11 cellular contexts compared by ENCODE assay signal in genomic region chr18:48937869-48938750, GRCh38. TPM values are rescaled to one million over a fixed set of nuclear protein-coding genes. Genes with fewer than 3 reads are reported as not detected.
DNase-seq lines count a peak whose midpoint lies in the region; ATAC-seq and TF ChIP-seq lines count a peak whose summit lies in the region.
"Had no signal": no experiment of that assay in that cellular context is flagged by ENCODE, and none has a peak within 500 bp of the region (broad histone marks: within the 10 kb centered on the region; RNA-seq: fewer than 3 reads in every experiment).

No MANE protein-coding gene starts in this region.

- H3K27me3 Mint-ChIP-seq in activated CD4-positive, alpha-beta memory T cell treated with anti-CD3 and anti-CD28 coated beads for 36 hours = no peaks in the 10 kb centered on the region
- H3K27me3 Mint-ChIP-seq in activated CD4-positive, alpha-beta memory T cell treated with anti-CD3 and anti-CD28 coated beads, Interleukin-2, amount 10 ng/mL, durations not matched to agents 7 days and 5 days = no peaks in the 10 kb centered on the region

- peak overlapping the region; percentile 97 to 99 for H3K27ac ChIP-seq in ascending aorta
- H3K27ac ChIP-seq in lower lobe of right lung = peak overlapping the region; percentile 94
- H3K27ac ChIP-seq in thymus (ENCODE audit: low read depth) = peak overlapping the region; percentile 5

- H3K27me3 ChIP-seq in ascending aorta (no peaks in the 10 kb centered on the region), lower lobe of right lung (ENCODE audit: low read depth) (no peaks in the 10 kb centered on the region), thymus (ENCODE audit: control insufficient read depth, insufficient read depth) (peaks cover 44% of the 10 kb centered on the region)

- ATAC-seq in lower lobe of right lung = peak; percentile 26 to 33
- no peak for ATAC-seq in HG03159 (IDR thresholded peaks at IDR 0.05; ENCODE audit: unreplicated experiment)

- H3K36me3 Mint-ChIP-seq in activated CD4-positive, alpha-beta memory T cell treated with anti-CD3 and anti-CD28 coated beads for 36 hours = peaks cover 8% of the 10 kb centered on the region
- peaks cover 76% of the 10 kb centered on the region for H3K36me3 Mint-ChIP-seq in activated CD4-positive, alpha-beta memory T cell treated with anti-CD3 and anti-CD28 coated beads, Interleukin-2, amount 10 ng/mL, durations not matched to agents 7 days and 5 days (ENCODE audit: low read depth)

- peak overlapping the region; percentile 20 for H3K27ac Mint-ChIP-seq in activated CD4-positive, alpha-beta memory T cell treated with anti-CD3 and anti-CD28 coated beads for 36 hours
- H3K27ac Mint-ChIP-seq in activated CD4-positive, alpha-beta memory T cell treated with anti-CD3 and anti-CD28 coated beads, Interleukin-2, amount 10 ng/mL, durations not matched to agents 7 days and 5 days = no peak overlapping the region

- H3K4me1 ChIP-seq in ascending aorta (peaks cover 56 to 88% of the 10 kb centered on the region in 2 donors), lower lobe of right lung (peaks cover 95% of the 10 kb centered on the region), thymus (ENCODE audit: control insufficient read depth, insufficient read depth, low read length) (peaks cover 29% of the 10 kb centered on the region)

- TF ChIP-seq CTCF in ascending aorta (IDR thresholded peaks at IDR 0.05) (no peak), lower lobe of right lung (IDR thresholded peaks at IDR 0.05) (no peak)

- H3K4me1 Mint-ChIP-seq in activated CD4-positive, alpha-beta memory T cell treated with anti-CD3 and anti-CD28 coated beads for 36 hours (ENCODE audit: low read depth) = peaks cover 86% of the 10 kb centered on the region
- H3K4me1 Mint-ChIP-seq in activated CD4-positive, alpha-beta memory T cell treated with anti-CD3 and anti-CD28 coated beads, Interleukin-2, amount 10 ng/mL, durations not matched to agents 7 days and 5 days = peaks cover 96% of the 10 kb centered on the region

- POLR2A ChIA-PET in activated CD4-positive, alpha-beta memory T cell treated with anti-CD3 and anti-CD28 coated beads for 36 hours (lab: Charles Lee) = no interaction called here
- POLR2A ChIA-PET in activated CD4-positive, alpha-beta memory T cell treated with anti-CD3 and anti-CD28 coated beads, Interleukin-2, amount 10 ng/mL, durations not matched to agents 7 days and 5 days (lab: Charles Lee) = interaction anchor here (0.9 to 1.9 kb wide), 4 partner anchors 9 to 18 kb away, joined by 3 to 10 read pairs (median 5); no protein-coding TSS in a partner anchor

- 97% methylated on average over 6 of the region's 6 CpGs for WGBS in thymus

- H3K36me3 ChIP-seq in ascending aorta = peaks cover 5 to 13% of the 10 kb centered on the region in 2 donors
- H3K36me3 ChIP-seq in lower lobe of right lung = peaks cover 39% of the 10 kb centered on the region
- peaks cover 6% of the 10 kb centered on the region for H3K36me3 ChIP-seq in thymus (ENCODE audit: control insufficient read depth, insufficient read depth)

- intact Hi-C loops in activated CD4-positive, alpha-beta memory T cell treated with anti-CD3 and anti-CD28 coated beads for 36 hours (cut with micrococcal nuclease) = loop anchor here (10.0 kb wide), 2 partner anchors 1013 to 1347 kb away; partner anchors contain the start of genes CXXC1 and MBD1
- intact Hi-C loops in ascending aorta (cut with DNase I) = no loop called here
- intact Hi-C loops in lower lobe of right lung (cut with DNase I) = no loop called here

- peak overlapping the region; percentile 37 to 94 for H3K4me3 ChIP-seq in ascending aorta
- peak overlapping the region; percentile 90 for H3K4me3 ChIP-seq in lower lobe of right lung
- H3K4me3 ChIP-seq in thymus (ENCODE audit: low read length) = no peak overlapping the region

- H3K9me3 ChIP-seq in ascending aorta (no peaks in the 10 kb centered on the region), lower lobe of right lung (no peaks in the 10 kb centered on the region), thymus (ENCODE audit: control insufficient read depth) (no peaks in the 10 kb centered on the region)

- CTCF ChIA-PET in activated CD4-positive, alpha-beta memory T cell treated with anti-CD3 and anti-CD28 coated beads for 36 hours (lab: Charles Lee) = interaction anchor here (1.1 to 1.3 kb wide), 2 partner anchors 25 to 160 kb away, joined by 3 to 4 read pairs; no protein-coding TSS in a partner anchor
- CTCF ChIA-PET in activated CD4-positive, alpha-beta memory T cell treated with anti-CD3 and anti-CD28 coated beads, Interleukin-2, amount 10 ng/mL, durations not matched to agents 7 days and 5 days (lab: Charles Lee) = interaction anchor here (1.0 to 1.8 kb wide), 2 partner anchors 13 to 160 kb away, joined by 3 to 5 read pairs; partner anchors contain the start of gene SMAD7

- H3K9me3 Mint-ChIP-seq in activated CD4-positive, alpha-beta memory T cell treated with anti-CD3 and anti-CD28 coated beads for 36 hours = no peaks in the 10 kb centered on the region
- H3K9me3 Mint-ChIP-seq in activated CD4-positive, alpha-beta memory T cell treated with anti-CD3 and anti-CD28 coated beads, Interleukin-2, amount 10 ng/mL, durations not matched to agents 7 days and 5 days = no peaks in the 10 kb centered on the region

- no peak for DNase-seq in activated CD4-positive, alpha-beta memory T cell treated with anti-CD3 and anti-CD28 coated beads for 36 hours
- no peak for DNase-seq in activated CD4-positive, alpha-beta memory T cell treated with anti-CD3 and anti-CD28 coated beads, Interleukin-2, amount 10 ng/mL, durations not matched to agents 7 days and 5 days
- no peak for DNase-seq in ascending aorta (ENCODE audit: low spot score in 2 of 2)
- DNase-seq in lower lobe of right lung = no peak
- no peak for DNase-seq in NCI-H345 treated with DMSO at 0.1 percent for 48 hours (lab: John Stamatoyannopoulos, UW; ENCODE audit: unreplicated experiment)
- DNase-seq in ecto neural progenitor cell (ENCODE audit: low spot score) = no peak
- DNase-seq: activated gamma-delta T cell, NCI-H526 treated with DMSO at 0.1 percent for 48 hours, T-helper 9 cell had no signal

- H3K4me3 Mint-ChIP-seq in activated CD4-positive, alpha-beta memory T cell treated with anti-CD3 and anti-CD28 coated beads for 36 hours = no peak overlapping the region
- no peak overlapping the region for H3K4me3 Mint-ChIP-seq in activated CD4-positive, alpha-beta memory T cell treated with anti-CD3 and anti-CD28 coated beads, Interleukin-2, amount 10 ng/mL, durations not matched to agents 7 days and 5 days

RNA-seq across cellular contexts. Expression of gene SMAD7, which starts 12.7 kb away (rescaled TPM):
- total RNA-seq in activated CD4-positive, alpha-beta memory T cell treated with anti-CD3 and anti-CD28 coated beads for 36 hours = 10 to 100 TPM; 13.6 to 14.4 TPM
- 10 to 100 TPM; 30.0 to 31.0 TPM for total RNA-seq in activated CD4-positive, alpha-beta memory T cell treated with anti-CD3 and anti-CD28 coated beads, Interleukin-2, amount 10 ng/mL, durations not matched to agents 7 days and 5 days
- total RNA-seq in ascending aorta (76.5 TPM), lower lobe of right lung (63.4 TPM)
- polyA plus RNA-seq in thymus = 7.8 TPM

Comparison
In these comparisons a context has a peak if more than half of its experiments do, and no peak if none do; other contexts are left out.
1. H3K27ac ChIP-seq: peak in every context shown above with its lines; median percentile 98 in ascending aorta; 94 in lower lobe of right lung; 5 in thymus.